8 cellular contexts compared by ENCODE assay signal in the genomic region with DNA sequence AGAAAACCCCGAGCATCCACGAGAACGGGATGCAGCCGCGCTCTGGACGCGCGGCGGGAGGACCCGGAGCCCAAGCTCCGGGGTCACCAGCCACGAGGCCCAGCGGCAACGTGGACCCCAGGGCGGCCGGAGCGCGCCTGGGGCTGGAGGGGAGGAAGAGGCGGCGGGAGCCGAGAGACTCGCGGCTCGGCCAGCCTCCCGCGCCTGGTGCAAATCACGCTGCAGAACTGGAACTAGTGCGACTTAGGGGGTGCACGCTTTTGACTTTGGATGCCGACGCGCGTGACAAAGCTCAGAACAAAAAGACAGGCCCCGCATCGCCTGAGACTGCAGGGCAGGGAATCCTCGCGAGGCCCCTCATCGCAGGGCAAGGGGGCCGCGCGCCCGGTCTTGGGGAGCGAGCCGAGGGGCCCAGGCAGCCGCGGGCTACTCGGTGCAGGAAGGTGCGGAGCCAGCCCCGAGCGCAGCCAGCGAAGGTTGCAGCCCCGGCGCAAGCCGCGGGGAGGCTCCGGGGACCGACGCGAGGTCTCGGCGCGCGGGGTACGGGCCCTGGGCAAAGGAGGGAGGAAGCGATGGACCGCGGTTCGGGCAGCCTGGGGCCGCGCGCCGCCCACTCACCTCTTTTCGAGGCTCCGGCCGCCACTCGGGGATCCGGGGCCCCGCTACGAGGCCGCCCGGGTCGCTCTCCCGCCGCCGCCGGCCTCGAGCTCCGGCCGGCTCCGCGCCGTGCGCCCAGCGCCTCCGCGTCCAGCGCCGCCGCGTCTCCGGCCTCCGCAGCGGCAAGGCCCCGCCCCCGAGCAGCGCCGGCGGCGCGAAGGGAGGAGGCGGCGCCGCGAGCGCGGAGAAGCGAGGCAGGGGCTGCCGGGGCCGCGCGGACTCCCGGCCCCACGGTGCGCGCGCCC. TPM values are rescaled to one million over a fixed set of nuclear protein-coding genes. Genes with fewer than 3 reads are reported as not detected.
DNase-seq lines count a peak whose midpoint lies in the region; ATAC-seq and TF ChIP-seq lines count a peak whose summit lies in the region.

GOLM1 (minus strand) TSS at position 766 of the 902 bp plus-strand sequence. CDS start 20,238 bp downstream, outside the sequence.

- H3K4me3 Mint-ChIP-seq in CD14-positive monocyte: peak within 1 kb of the TSS; percentile 95 to 98
- peak within 1 kb of the TSS; percentile 87 for H3K4me3 Mint-ChIP-seq in activated naive CD4-positive, alpha-beta T cell treated with anti-CD3 and anti-CD28 coated beads, Interleukin-2, amount 50 U/mL, for 24 hours

- peak; percentile 25 for TF ChIP-seq CTCF in CD14-positive monocyte (IDR thresholded peaks at IDR 0.05)

- H3K9me3 Mint-ChIP-seq in CD14-positive monocyte: peaks cover 0 to 9% (median 0%) of the 10 kb centered on the region in 7 donors
- no peaks in the 10 kb centered on the region for H3K9me3 Mint-ChIP-seq in activated naive CD4-positive, alpha-beta T cell treated with anti-CD3 and anti-CD28 coated beads, Interleukin-2, amount 50 U/mL, for 24 hours

- H3K36me3 Mint-ChIP-seq in CD14-positive monocyte: peaks cover 8 to 11% of the 10 kb centered on the region in 2 donors
- H3K36me3 Mint-ChIP-seq in activated naive CD4-positive, alpha-beta T cell treated with anti-CD3 and anti-CD28 coated beads, Interleukin-2, amount 50 U/mL, for 24 hours: no peaks in the 10 kb centered on the region

- H3K4me1 Mint-ChIP-seq in CD14-positive monocyte: peaks cover 31% of the 10 kb centered on the region
- peaks cover 9% of the 10 kb centered on the region for H3K4me1 Mint-ChIP-seq in activated naive CD4-positive, alpha-beta T cell treated with anti-CD3 and anti-CD28 coated beads, Interleukin-2, amount 50 U/mL, for 24 hours

- DNase-seq in CD14-positive monocyte (ENCODE audit: low spot score): no peak
- peak; percentile 5 for DNase-seq in NCI-H526 treated with DMSO at 0.1 percent for 48 hours (lab: John Stamatoyannopoulos, UW)
- no peak for DNase-seq in glomerular endothelial cell (ENCODE audit: extremely low read depth, low read depth, low spot score)
- DNase-seq in occipital lobe (lab: John Stamatoyannopoulos, UW): no peak
- DNase-seq in GOT3 (lab: John Stamatoyannopoulos, UW): no peak

- H3K27ac Mint-ChIP-seq in CD14-positive monocyte: peak within 1 kb of the TSS in 6 of 7 donors; percentile 16 to 85 (median 76)
- no peak within 1 kb of the TSS for H3K27ac Mint-ChIP-seq in activated naive CD4-positive, alpha-beta T cell treated with anti-CD3 and anti-CD28 coated beads, Interleukin-2, amount 50 U/mL, for 24 hours

- H3K27me3 Mint-ChIP-seq in CD14-positive monocyte (ENCODE audit: low read depth in 3 of 3): peaks cover 10 to 42% (median 35%) of the 10 kb centered on the region in 3 donors
- peaks cover 39% of the 10 kb centered on the region for H3K27me3 Mint-ChIP-seq in activated naive CD4-positive, alpha-beta T cell treated with anti-CD3 and anti-CD28 coated beads, Interleukin-2, amount 50 U/mL, for 24 hours

- intact Hi-C loops in CD14-positive monocyte (cut with micrococcal nuclease): no loop called here

- ATAC-seq in GM19023 (IDR thresholded peaks at IDR 0.05; ENCODE audit: unreplicated experiment) (peak; percentile 86), HG03097 (IDR thresholded peaks at IDR 0.05; ENCODE audit: low FRiP score, unreplicated experiment) (peak; percentile 52)

RNA-seq across cellular contexts. Expression of gene GOLM1, which starts in this region (rescaled TPM):
- 10 to 100 TPM; 10.4 to 27.5 TPM for polyA plus RNA-seq in CD14-positive monocyte
- total RNA-seq in glomerular endothelial cell (100 and 120 TPM in 2 replicates), occipital lobe (75.5 TPM)
